In genomic region chr12:113812431-113813228, GRCh38 we compare ENCODE assay signal across 23 cellular contexts.
"Had no signal": no experiment of that assay in that cellular context is flagged by ENCODE, and none has a peak within 500 bp of the region (broad histone marks: within the 10 kb centered on the region; RNA-seq: fewer than 3 reads in every experiment).

No MANE protein-coding gene starts in this region.

- H3K27ac Mint-ChIP-seq: mesothelial cell of epicardium; natural killer cell; stimulated activated effector memory CD8-positive, alpha-beta T cell treated with anti-CD3 and anti-CD28 coated beads, Interleukin-12 subunit alpha, Interleukin-12 subunit beta, amount 100 ng/mL, for 72 hours; stimulated activated naive CD8-positive, alpha-beta T cell treated with anti-CD3 and anti-CD28 coated beads, Interleukin-15, Interleukin-2, amounts not matched to agents 100 ng/mL and 50 ng/mL, for 24 hours had no signal

- H3K27ac ChIP-seq: hepatocyte, left ventricle myocardium inferior, parathyroid adenoma, right atrium auricular region, spleen, suprapubic skin, thoracic aorta, tibial artery, upper lobe of right lung had no signal

- H3K4me2 ChIP-seq: hepatocyte had no signal

- H3K27me3 ChIP-seq: hepatocyte, right atrium auricular region, spleen, suprapubic skin, tibial artery, upper lobe of right lung had no signal

- H3K4me1 ChIP-seq: left ventricle myocardium inferior, parathyroid adenoma, right atrium auricular region, spleen, suprapubic skin, tibial artery, upper lobe of right lung had no signal

- DNase-seq: islet precursor cell; left ventricle myocardium inferior; mesendoderm; naive B cell; natural killer cell; nucleus accumbens; small intestine; spleen; stimulated activated CD4-positive, alpha-beta T cell treated with anti-CD3 and anti-CD28 coated beads, Interleukin-4, amount 100 ng/mL, for 24 hours; stimulated activated naive CD4-positive, alpha-beta T cell; tibial artery; trophoblast cell; upper lobe of right lung had no signal

- ATAC-seq: natural killer cell; sciatic nerve; stimulated activated effector memory CD8-positive, alpha-beta T cell treated with anti-CD3 and anti-CD28 coated beads, Interleukin-12 subunit alpha, Interleukin-12 subunit beta, amount 100 ng/mL, for 72 hours; upper lobe of right lung had no signal

- H3K4me3 Mint-ChIP-seq: mesothelial cell of epicardium; natural killer cell; stimulated activated effector memory CD8-positive, alpha-beta T cell treated with anti-CD3 and anti-CD28 coated beads, Interleukin-12 subunit alpha, Interleukin-12 subunit beta, amount 100 ng/mL, for 72 hours; stimulated activated naive CD8-positive, alpha-beta T cell treated with anti-CD3 and anti-CD28 coated beads, Interleukin-15, Interleukin-2, amounts not matched to agents 100 ng/mL and 50 ng/mL, for 24 hours had no signal

- H3K36me3 ChIP-seq: right atrium auricular region, thoracic aorta, upper lobe of right lung had no signal

- H3K9me3 ChIP-seq: right atrium auricular region, suprapubic skin, thoracic aorta, upper lobe of right lung had no signal

- H2AFZ ChIP-seq: hepatocyte, parathyroid adenoma had no signal

- H3K4me3 ChIP-seq: hepatocyte, left ventricle myocardium inferior, lung, right atrium auricular region, spleen, suprapubic skin, thoracic aorta, tibial artery, upper lobe of right lung had no signal

- H3K4me1 Mint-ChIP-seq: mesothelial cell of epicardium; stimulated activated effector memory CD8-positive, alpha-beta T cell treated with anti-CD3 and anti-CD28 coated beads, Interleukin-12 subunit alpha, Interleukin-12 subunit beta, amount 100 ng/mL, for 72 hours had no signal

- H3K27me3 Mint-ChIP-seq: naive B cell; stimulated activated naive CD8-positive, alpha-beta T cell treated with anti-CD3 and anti-CD28 coated beads, Interleukin-15, Interleukin-2, amounts not matched to agents 100 ng/mL and 50 ng/mL, for 24 hours had no signal

- H3K36me3 Mint-ChIP-seq: natural killer cell had no signal

- H3K9me3 Mint-ChIP-seq: mesothelial cell of epicardium; natural killer cell; stimulated activated naive CD8-positive, alpha-beta T cell treated with anti-CD3 and anti-CD28 coated beads, Interleukin-15, Interleukin-2, amounts not matched to agents 100 ng/mL and 50 ng/mL, for 24 hours had no signal

- H3K79me2 ChIP-seq: hepatocyte, parathyroid adenoma had no signal
